7 cellular contexts compared by ENCODE assay signal in genomic region chr2:104412384-104412783, GRCh38.
DNase-seq lines count a peak whose midpoint lies in the region; TF ChIP-seq lines count a peak whose summit lies in the region.

No MANE protein-coding gene starts in this region.

- peak; percentile 78 for TF ChIP-seq CTCF in DOHH2 (IDR thresholded peaks at IDR 0.05; ENCODE audit: low read depth, low read length, poor library complexity, severe bottlenecking)
- peak; percentile 92 for TF ChIP-seq CTCF in Loucy (conservative IDR thresholded peaks at IDR 0.05; ENCODE audit: low read length)
- TF ChIP-seq CTCF in choroid plexus epithelial cell (conservative IDR thresholded peaks at IDR 0.05; ENCODE audit: low read depth, low read length), result peak; percentile 45
- peak; percentile 64 for TF ChIP-seq CTCF in retinal pigment epithelial cell (conservative IDR thresholded peaks at IDR 0.05; ENCODE audit: low read depth, low read length)

- H3K9me3 ChIP-seq in DOHH2 (ENCODE audit: control insufficient read depth, insufficient read depth, low read length) (no peaks in the 10 kb centered on the region), Loucy (ENCODE audit: insufficient read depth, low read depth, low read length) (no peaks in the 10 kb centered on the region)

- no peaks in the 10 kb centered on the region for H3F3A ChIP-seq in DOHH2 (ENCODE audit: control insufficient read depth, insufficient read depth)
- H3F3A ChIP-seq in Loucy (ENCODE audit: low read depth), result no peaks in the 10 kb centered on the region

- H3K4me3 ChIP-seq in DOHH2 (ENCODE audit: low read length) (no peak overlapping the region), Loucy (ENCODE audit: low read length, poor library complexity, severe bottlenecking) (no peak overlapping the region), choroid plexus epithelial cell (ENCODE audit: low read depth, low read length) (no peak overlapping the region), retinal pigment epithelial cell (ENCODE audit: low read length) (no peak overlapping the region)

- H3K4me1 ChIP-seq in DOHH2 (ENCODE audit: control insufficient read depth, low read length), result peaks cover 9% of the 10 kb centered on the region
- H3K4me1 ChIP-seq in Loucy (ENCODE audit: insufficient read depth, low read length, poor library complexity, severe bottlenecking), result no peaks in the 10 kb centered on the region

- H3K4me2 ChIP-seq in DOHH2 (ENCODE audit: low read length) (no peak overlapping the region), Loucy (ENCODE audit: low read depth, low read length, poor library complexity, severe bottlenecking) (no peak overlapping the region)

- no peak overlapping the region for H2AFZ ChIP-seq in Loucy (ENCODE audit: low read length)

- H3K27ac ChIP-seq in DOHH2 (ENCODE audit: low read depth, low read length), result no peak overlapping the region

- H4K20me1 ChIP-seq in DOHH2 (ENCODE audit: control insufficient read depth, insufficient read depth, low read depth, low read length) (no peaks in the 10 kb centered on the region), Loucy (ENCODE audit: insufficient read depth, low read length, poor library complexity, severe bottlenecking) (no peaks in the 10 kb centered on the region)

- H3K79me2 ChIP-seq in DOHH2 (ENCODE audit: control insufficient read depth, low read length), result no peaks in the 10 kb centered on the region
- H3K79me2 ChIP-seq in Loucy (ENCODE audit: insufficient read depth, low read length), result no peaks in the 10 kb centered on the region

- H3K27me3 ChIP-seq in DOHH2 (ENCODE audit: control insufficient read depth, low read length) (no peaks in the 10 kb centered on the region), Loucy (ENCODE audit: insufficient read depth, low read length, poor library complexity, severe bottlenecking) (no peaks in the 10 kb centered on the region)

- H3K36me3 ChIP-seq in DOHH2 (ENCODE audit: control insufficient read depth, low read length), result no peaks in the 10 kb centered on the region
- no peaks in the 10 kb centered on the region for H3K36me3 ChIP-seq in Loucy (ENCODE audit: insufficient read depth, low read length)

- no peak overlapping the region for H3K9ac ChIP-seq in Loucy (ENCODE audit: low read depth, low read length, poor library complexity, severe bottlenecking)

- DNase-seq in GM19238 (ENCODE audit: insufficient read length, low spot score) (peak; percentile 21), choroid plexus epithelial cell (ENCODE audit: low read depth) (peak; percentile 6), retinal pigment epithelial cell (ENCODE audit: low read depth) (no peak), NCI-H187 treated with DMSO at 0.1 percent for 48 hours (lab: John Stamatoyannopoulos, UW) (no peak), A172 (ENCODE audit: low spot score) (no peak)

- H3K9me2 ChIP-seq in DOHH2 (replicated peaks; ENCODE audit: control insufficient read depth, low read length) (no peaks in the 10 kb centered on the region), Loucy (replicated peaks; ENCODE audit: low read depth, low read length) (no peaks in the 10 kb centered on the region)

Comparison
In these comparisons a context has a peak if more than half of its experiments do, and no peak if none do; other contexts are left out.
1. DNase-seq: peak in GM19238 (single experiment) and choroid plexus epithelial cell (single experiment); none in retinal pigment epithelial cell (single experiment), NCI-H187 treated with DMSO at 0.1 percent for 48 hours (single experiment) and A172 (single experiment).
2. Peak in every context shown above with its lines, with median percentiles within 50 percentile points of each other: CTCF ChIP-seq.